9 cellular contexts compared by ENCODE assay signal in genomic region chr3:47612178-47612577, GRCh38.
A peak's percentile ranks its signal among the peaks of the same experiment; 100 is the strongest.
DNase-seq lines count a peak whose midpoint lies in the region; ATAC-seq and TF ChIP-seq lines count a peak whose summit lies in the region.
"Had no signal": no experiment of that assay in that cellular context is flagged by ENCODE, and none has a peak within 500 bp of the region (broad histone marks: within the 10 kb centered on the region; RNA-seq: fewer than 3 reads in every experiment).

No MANE protein-coding gene starts in this region.

- no peaks in the 10 kb centered on the region for H3K27me3 Mint-ChIP-seq in nephron (ENCODE audit: low read depth)

- H3K27ac Mint-ChIP-seq in nephron = peak overlapping the region; percentile 29 to 71 (median 60)

- H3K9me3 ChIP-seq in WERI-Rb-1 (ENCODE audit: severe bottlenecking) = no peaks in the 10 kb centered on the region

- peaks cover 17% of the 10 kb centered on the region for H3K4me1 Mint-ChIP-seq in nephron

- TF ChIP-seq CTCF in AG09309 (IDR thresholded peaks at IDR 0.05; ENCODE audit: control insufficient read depth, insufficient read depth, low read depth, low read length, missing control alignments) (no peak), epithelial cell of esophagus (IDR thresholded peaks at IDR 0.05; ENCODE audit: insufficient read depth, low read depth, low read length, missing control alignments) (no peak), nephron (IDR thresholded peaks at IDR 0.05; ENCODE audit: unreplicated experiment in 3 of 3) (no peak), WERI-Rb-1 (IDR thresholded peaks at IDR 0.05; ENCODE audit: low read depth, low read length) (no peak)

- H3K4me3 Mint-ChIP-seq in nephron = no peak overlapping the region

- no peak for ATAC-seq in HG03280 (IDR thresholded peaks at IDR 0.05; ENCODE audit: unreplicated experiment)

- H3K36me3 Mint-ChIP-seq in nephron (ENCODE audit: low read depth) = peaks cover 60% of the 10 kb centered on the region

- H3K27ac ChIP-seq in WERI-Rb-1 = no peak overlapping the region

- H3K36me3 ChIP-seq in WERI-Rb-1 = peaks cover 81% of the 10 kb centered on the region

- no peaks in the 10 kb centered on the region for H3K9me3 Mint-ChIP-seq in nephron

- no peak overlapping the region for H3K4me3 ChIP-seq in AG09309 (ENCODE audit: control insufficient read depth, low read depth, low read length)
- no peak overlapping the region for H3K4me3 ChIP-seq in epithelial cell of esophagus (ENCODE audit: low read length)
- H3K4me3 ChIP-seq in WERI-Rb-1 (ENCODE audit: low read depth, low read length) = no peak overlapping the region

- no peaks in the 10 kb centered on the region for H3K27me3 ChIP-seq in WERI-Rb-1 (ENCODE audit: insufficient read depth, low read depth, severe bottlenecking)

- DNase-seq in AG09309 (ENCODE audit: low read depth) = peak; percentile 51
- peak; percentile 21 for DNase-seq in NCI-H2029 treated with DMSO at 0.1 percent for 48 hours (lab: John Stamatoyannopoulos, UW)
- peak; percentile 30 for DNase-seq in epithelial cell of esophagus (ENCODE audit: low read depth)
- no peak for DNase-seq in activated gamma-delta T cell treated with Interleukin-2 at 50 U/mL for 16 hours
- DNase-seq in epidermal melanocyte (ENCODE audit: insufficient read length, low spot score) = no peak
- no peak for DNase-seq in WERI-Rb-1
- DNase-seq: NCI-H446 had no signal

Comparison
In these comparisons a context has a peak if more than half of its experiments do, and no peak if none do; other contexts are left out.
1. DNase-seq: peak in AG09309 (single experiment), NCI-H2029 treated with DMSO at 0.1 percent for 48 hours (single experiment) and epithelial cell of esophagus (single experiment); none in activated gamma-delta T cell treated with Interleukin-2 at 50 U/mL for 16 hours (single experiment), epidermal melanocyte (single experiment) and WERI-Rb-1 (single experiment).